In the genomic region with DNA sequence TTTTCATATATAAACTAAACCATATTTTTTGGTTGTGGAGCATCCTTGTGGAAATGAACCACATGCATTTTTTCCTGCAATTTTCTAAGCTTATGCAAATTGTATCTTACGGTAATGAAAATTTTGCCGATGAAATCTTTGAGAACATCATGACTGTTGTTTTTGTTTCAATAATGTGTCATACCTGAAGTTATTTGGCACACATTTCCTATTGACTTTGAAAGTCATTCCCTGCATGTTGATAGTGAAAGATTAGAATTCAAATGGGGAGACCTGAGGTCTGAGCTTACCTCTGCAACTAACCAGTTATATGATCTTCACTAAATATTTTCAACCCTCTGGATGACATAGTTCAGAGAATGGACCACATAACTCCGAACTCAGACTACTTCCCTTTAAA, we compare ENCODE assay signal across 22 cellular contexts.
"Had no signal": no experiment of that assay in that cellular context is flagged by ENCODE, and none has a peak within 500 bp of the region (broad histone marks: within the 10 kb centered on the region; RNA-seq: fewer than 3 reads in every experiment).

No MANE protein-coding gene starts in this region.

- H3K27ac Mint-ChIP-seq: activated CD4-positive, alpha-beta T cell treated with anti-CD3 and anti-CD28 coated beads, Interleukin-2, amount 10 ng/mL, durations not matched to agents 24 days and 14 days; activated CD8-positive, alpha-beta T cell treated with anti-CD3 and anti-CD28 coated beads, Interleukin-2, amount 10 ng/mL, durations not matched to agents 7 days and 5 days; activated naive CD8-positive, alpha-beta T cell treated with anti-CD3 and anti-CD28 coated beads, Interleukin-2, amount 10 ng/mL, durations not matched to agents 7 days and 5 days; activated T-cell treated with anti-CD3 and anti-CD28 coated beads, Interleukin-2, amount 50 U/mL, for 24 hours; activated T-helper 2 cell treated with anti-CD3 and anti-CD28 coated beads, Interferon-gamma antibody, Interleukin-2, Interleukin-4, amounts not matched to agents 10 μg/mL and 5 μg/mL and 100 μg/mL, durations not matched to agents 14 hours and 24 hours and 36 hours; dendritic cell treated with granulocyte-macrophage colony-stimulating factor and Interleukin-4, amounts not matched to agents 40 ng/mL and 50 ng/mL, for 4 days; immature natural killer cell; memory B cell; naive thymus-derived CD4-positive, alpha-beta T cell; stimulated activated memory B cell treated with anti-CD40 and anti-IgM and Interleukin-4, amounts not matched to agents 10 μg/mL and 1 μg/mL and 100 μg/mL, for 72 hours; type B pancreatic cell had no signal

- DNase-seq: activated CD4-positive, alpha-beta T cell treated with anti-CD3 and anti-CD28 coated beads, Interleukin-2, amount 10 ng/mL, durations not matched to agents 24 days and 14 days; activated CD8-positive, alpha-beta T cell treated with anti-CD3 and anti-CD28 coated beads, Interleukin-2, amount 10 ng/mL, durations not matched to agents 7 days and 5 days; activated naive CD4-positive, alpha-beta T cell treated with Interleukin-2 at 50 U/mL for 16 hours; activated naive CD8-positive, alpha-beta T cell treated with anti-CD3 and anti-CD28 coated beads, Interleukin-2, amount 10 ng/mL, durations not matched to agents 7 days and 5 days; activated T-cell treated with anti-CD3 and anti-CD28 coated beads, Interleukin-2, amount 50 U/mL, for 24 hours; effector memory CD4-positive, alpha-beta T cell; esophagus squamous epithelium; immature natural killer cell; left ventricle myocardium superior; naive thymus-derived CD4-positive, alpha-beta T cell; ovary; right lobe of liver; stimulated activated CD4-positive, alpha-beta T cell treated with anti-CD3 and anti-CD28 coated beads, Interleukin-4, amount 100 ng/mL, for 4 hours; T-helper 1 cell; T1000; testis had no signal

- H3K36me3 Mint-ChIP-seq: activated naive CD8-positive, alpha-beta T cell treated with anti-CD3 and anti-CD28 coated beads, Interleukin-2, amount 10 ng/mL, durations not matched to agents 7 days and 5 days; immature natural killer cell; memory B cell; naive thymus-derived CD4-positive, alpha-beta T cell; stimulated activated memory B cell treated with anti-CD40 and anti-IgM and Interleukin-4, amounts not matched to agents 10 μg/mL and 1 μg/mL and 100 μg/mL, for 72 hours; type B pancreatic cell had no signal

- H3K4me3 Mint-ChIP-seq: activated CD4-positive, alpha-beta T cell treated with anti-CD3 and anti-CD28 coated beads, Interleukin-2, amount 10 ng/mL, durations not matched to agents 24 days and 14 days; activated CD8-positive, alpha-beta T cell treated with anti-CD3 and anti-CD28 coated beads, Interleukin-2, amount 10 ng/mL, durations not matched to agents 7 days and 5 days; activated naive CD8-positive, alpha-beta T cell treated with anti-CD3 and anti-CD28 coated beads, Interleukin-2, amount 10 ng/mL, durations not matched to agents 7 days and 5 days; activated T-cell treated with anti-CD3 and anti-CD28 coated beads, Interleukin-2, amount 50 U/mL, for 24 hours; dendritic cell treated with granulocyte-macrophage colony-stimulating factor and Interleukin-4, amounts not matched to agents 40 ng/mL and 50 ng/mL, for 4 days; immature natural killer cell; memory B cell; naive thymus-derived CD4-positive, alpha-beta T cell; stimulated activated memory B cell treated with anti-CD40 and anti-IgM and Interleukin-4, amounts not matched to agents 10 μg/mL and 1 μg/mL and 100 μg/mL, for 72 hours; type B pancreatic cell had no signal

- H3K4me3 ChIP-seq: esophagus squamous epithelium, ovary, right lobe of liver, testis had no signal

- H3K9me3 Mint-ChIP-seq: activated CD4-positive, alpha-beta T cell treated with anti-CD3 and anti-CD28 coated beads, Interleukin-2, amount 10 ng/mL, durations not matched to agents 24 days and 14 days; activated naive CD8-positive, alpha-beta T cell treated with anti-CD3 and anti-CD28 coated beads, Interleukin-2, amount 10 ng/mL, durations not matched to agents 7 days and 5 days; activated T-cell treated with anti-CD3 and anti-CD28 coated beads, Interleukin-2, amount 50 U/mL, for 24 hours; activated T-helper 2 cell treated with anti-CD3 and anti-CD28 coated beads, Interferon-gamma antibody, Interleukin-2, Interleukin-4, amounts not matched to agents 10 μg/mL and 5 μg/mL and 100 μg/mL, durations not matched to agents 14 hours and 24 hours and 36 hours; dendritic cell treated with granulocyte-macrophage colony-stimulating factor and Interleukin-4, amounts not matched to agents 40 ng/mL and 50 ng/mL, for 4 days; memory B cell; stimulated activated memory B cell treated with anti-CD40 and anti-IgM and Interleukin-4, amounts not matched to agents 10 μg/mL and 1 μg/mL and 100 μg/mL, for 72 hours; type B pancreatic cell had no signal

- ATAC-seq: activated CD8-positive, alpha-beta T cell treated with anti-CD3 and anti-CD28 coated beads, Interleukin-2, amount 10 ng/mL, durations not matched to agents 7 days and 5 days; left ventricle myocardium superior; naive thymus-derived CD4-positive, alpha-beta T cell; right lobe of liver; stimulated activated memory B cell treated with anti-CD40 and anti-IgM and Interleukin-4, amounts not matched to agents 10 μg/mL and 1 μg/mL and 100 μg/mL, for 72 hours had no signal

- H3K4me1 Mint-ChIP-seq: activated CD4-positive, alpha-beta T cell treated with anti-CD3 and anti-CD28 coated beads, Interleukin-2, amount 10 ng/mL, durations not matched to agents 24 days and 14 days; activated naive CD8-positive, alpha-beta T cell treated with anti-CD3 and anti-CD28 coated beads, Interleukin-2, amount 10 ng/mL, durations not matched to agents 7 days and 5 days; immature natural killer cell; memory B cell; stimulated activated memory B cell treated with anti-CD40 and anti-IgM and Interleukin-4, amounts not matched to agents 10 μg/mL and 1 μg/mL and 100 μg/mL, for 72 hours had no signal

- H3K27me3 ChIP-seq: esophagus squamous epithelium, ovary, right lobe of liver, testis had no signal

- H3K27me3 Mint-ChIP-seq: activated CD4-positive, alpha-beta T cell treated with anti-CD3 and anti-CD28 coated beads, Interleukin-2, amount 10 ng/mL, durations not matched to agents 24 days and 14 days; activated naive CD8-positive, alpha-beta T cell treated with anti-CD3 and anti-CD28 coated beads, Interleukin-2, amount 10 ng/mL, durations not matched to agents 7 days and 5 days; activated T-cell treated with anti-CD3 and anti-CD28 coated beads, Interleukin-2, amount 50 U/mL, for 24 hours; dendritic cell treated with granulocyte-macrophage colony-stimulating factor and Interleukin-4, amounts not matched to agents 40 ng/mL and 50 ng/mL, for 4 days; memory B cell; naive thymus-derived CD4-positive, alpha-beta T cell; stimulated activated memory B cell treated with anti-CD40 and anti-IgM and Interleukin-4, amounts not matched to agents 10 μg/mL and 1 μg/mL and 100 μg/mL, for 72 hours; type B pancreatic cell had no signal

- FAIRE-seq: endothelial cell of umbilical vein had no signal

- H3K36me3 ChIP-seq: esophagus squamous epithelium, ovary, right lobe of liver had no signal

- H3K27ac ChIP-seq: esophagus squamous epithelium, ovary, right lobe of liver, testis had no signal

- H3K4me1 ChIP-seq: esophagus squamous epithelium, right lobe of liver, testis had no signal

- H3K9me3 ChIP-seq: esophagus squamous epithelium, ovary, right lobe of liver, testis had no signal
